20 cellular contexts compared by ENCODE assay signal in genomic region chr9:95265960-95266359, GRCh38. TPM values are rescaled to one million over a fixed set of nuclear protein-coding genes. Genes with fewer than 3 reads are reported as not detected.
DNase-seq lines count a peak whose midpoint lies in the region; ATAC-seq and TF ChIP-seq lines count a peak whose summit lies in the region.
"Had no signal": no experiment of that assay in that cellular context is flagged by ENCODE, and none has a peak within 500 bp of the region (broad histone marks: within the 10 kb centered on the region; RNA-seq: fewer than 3 reads in every experiment).

No MANE protein-coding gene starts in this region.

- H3K4me1 ChIP-seq in mesenchymal stem cell (ENCODE audit: control insufficient read depth, insufficient read depth, low read depth, low read length): peaks cover 26% of the 10 kb centered on the region
- no peaks in the 10 kb centered on the region for H3K4me1 ChIP-seq in effector memory CD4-positive, alpha-beta T cell (ENCODE audit: control insufficient read depth, insufficient read depth, low read length, poor library complexity, severe bottlenecking)

- no peak overlapping the region for H3K14ac ChIP-seq in mesenchymal stem cell (ENCODE audit: low read length in 2 of 2)

- no peaks in the 10 kb centered on the region for H3K9me3 ChIP-seq in mesenchymal stem cell (ENCODE audit: control insufficient read depth, low read length)
- H3K9me3 ChIP-seq in effector memory CD4-positive, alpha-beta T cell (ENCODE audit: control insufficient read depth, low read length): no peaks in the 10 kb centered on the region

- H3K18ac ChIP-seq in mesenchymal stem cell (ENCODE audit: low read depth in 1 of 2, low read length in 2 of 2): no peak overlapping the region

- H3K27me3 Mint-ChIP-seq in T-helper 2 cell treated with Interferon-gamma antibody and Interleukin-4, amounts not matched to agents 5 μg/mL and 100 μg/mL, for 36 hours (ENCODE audit: low read depth): no peaks in the 10 kb centered on the region
- H3K27me3 Mint-ChIP-seq: B cell; CD4-positive, alpha-beta T cell had no signal

- no peak overlapping the region for H3K27ac Mint-ChIP-seq in T-helper 2 cell treated with Interferon-gamma antibody and Interleukin-4, amounts not matched to agents 5 μg/mL and 100 μg/mL, for 36 hours
- H3K27ac Mint-ChIP-seq: B cell; CD4-positive, alpha-beta T cell had no signal

- H2BK5ac ChIP-seq in mesenchymal stem cell (ENCODE audit: low read depth, low read length, poor library complexity, severe bottlenecking): no peak overlapping the region

- H2AK5ac ChIP-seq in mesenchymal stem cell (ENCODE audit: low read length, severe bottlenecking): no peak overlapping the region

- peaks cover 34% of the 10 kb centered on the region for H3K79me1 ChIP-seq in mesenchymal stem cell (replicated peaks; ENCODE audit: low read length, poor library complexity, severe bottlenecking)

- H3K36me3 ChIP-seq in mesenchymal stem cell (ENCODE audit: control insufficient read depth in 1 of 2, insufficient read depth in 2 of 2, low read depth in 1 of 2, low read length in 2 of 2): no peaks in the 10 kb centered on the region
- H3K36me3 ChIP-seq in effector memory CD4-positive, alpha-beta T cell (ENCODE audit: control insufficient read depth, insufficient read depth, low read length): no peaks in the 10 kb centered on the region

- no peak for DNase-seq in T-helper 2 cell treated with Interferon-gamma antibody and Interleukin-4, amounts not matched to agents 5 μg/mL and 100 μg/mL, for 36 hours (ENCODE audit: low spot score)
- DNase-seq in T-helper 2 cell (no peak), Caki2 (ENCODE audit: low read depth) (peak; percentile 48), mesenchymal stem cell (no peak)
- DNase-seq in effector memory CD4-positive, alpha-beta T cell: no peak
- DNase-seq: 8988T; Calu3; CD4-positive, alpha-beta T cell; EL; GOT3; NCI-H1436 treated with DMSO at 0.1 percent for 48 hours; NCI-H2029; NCI-H69; Right ventricle myocardium superior had no signal

- H3K4me2 ChIP-seq in mesenchymal stem cell (ENCODE audit: low read length, poor library complexity, severe bottlenecking): no peak overlapping the region
- H3K4me2 ChIP-seq: KMS-11 had no signal

- no peak overlapping the region for H3K4me3 ChIP-seq in mesenchymal stem cell (ENCODE audit: insufficient read depth in 1 of 2, low read depth in 1 of 2, low read length in 2 of 2)
- no peak overlapping the region for H3K4me3 ChIP-seq in effector memory CD4-positive, alpha-beta T cell (ENCODE audit: insufficient read depth, low read depth, low read length, poor library complexity, severe bottlenecking)
- H3K4me3 ChIP-seq: SK-N-MC had no signal

- ATAC-seq in HG02642 (IDR thresholded peaks at IDR 0.05; ENCODE audit: poor library complexity, unreplicated experiment) (no peak), GM18520 (IDR thresholded peaks at IDR 0.05; ENCODE audit: unreplicated experiment) (no peak)

- 77% methylated on average over 3 of the region's 3 CpGs for WGBS in mesenchymal stem cell

- no peak overlapping the region for H3K9ac ChIP-seq in mesenchymal stem cell (ENCODE audit: low read length)
- H3K9ac ChIP-seq: KMS-11 had no signal

- H3K4ac ChIP-seq in mesenchymal stem cell (ENCODE audit: low read depth in 1 of 2, low read length in 2 of 2): no peak overlapping the region

- H2BK15ac ChIP-seq in mesenchymal stem cell (ENCODE audit: low read depth, poor library complexity, severe bottlenecking): peak overlapping the region; percentile 57

- in situ Hi-C loops in Caki2 (cut with HindIII; ENCODE audit: low pct_unique_long_range_greater_than_20kb, low sequenced_read_pairs): loop anchor here (25.0 kb wide), 1 partner anchor 221 kb away; no protein-coding TSS in a partner anchor

- H2BK12ac ChIP-seq in mesenchymal stem cell (ENCODE audit: low read length in 2 of 2): peak overlapping the region in 1 of 2 experiments; percentile 21

- H3K27me3 ChIP-seq in mesenchymal stem cell (ENCODE audit: control insufficient read depth in 1 of 2, insufficient read depth in 1 of 2, low read length in 2 of 2): no peaks in the 10 kb centered on the region
- H3K27me3 ChIP-seq in effector memory CD4-positive, alpha-beta T cell (replicated peaks; ENCODE audit: control insufficient read depth, insufficient read depth, low read length, poor library complexity, severe bottlenecking): no peaks in the 10 kb centered on the region

- no peaks in the 10 kb centered on the region for H3K9me3 Mint-ChIP-seq in T-helper 2 cell treated with Interferon-gamma antibody and Interleukin-4, amounts not matched to agents 5 μg/mL and 100 μg/mL, for 36 hours
- H3K9me3 Mint-ChIP-seq: CD4-positive, alpha-beta T cell had no signal

- no peak overlapping the region for H2AFZ ChIP-seq in mesenchymal stem cell (ENCODE audit: low read depth, low read length)

- H3K23ac ChIP-seq in mesenchymal stem cell (ENCODE audit: low read length in 2 of 2): no peak overlapping the region

- H2BK120ac ChIP-seq in mesenchymal stem cell (ENCODE audit: low read depth, low read length): no peak overlapping the region

- peaks cover 37% of the 10 kb centered on the region for H3K4me1 Mint-ChIP-seq in T-helper 2 cell treated with Interferon-gamma antibody and Interleukin-4, amounts not matched to agents 5 μg/mL and 100 μg/mL, for 36 hours (ENCODE audit: low read depth)

- peaks cover 1% of the 10 kb centered on the region for H3K36me3 Mint-ChIP-seq in T-helper 2 cell treated with Interferon-gamma antibody and Interleukin-4, amounts not matched to agents 5 μg/mL and 100 μg/mL, for 36 hours (ENCODE audit: low read depth)

- H4K8ac ChIP-seq in mesenchymal stem cell (ENCODE audit: low read length): no peak overlapping the region

- H3K27ac ChIP-seq in VCaP (peak overlapping the region; percentile 80), mesenchymal stem cell (ENCODE audit: low read length, poor library complexity, severe bottlenecking) (no peak overlapping the region)
- no peak overlapping the region for H3K27ac ChIP-seq in effector memory CD4-positive, alpha-beta T cell (ENCODE audit: insufficient read depth, low read length, poor library complexity, severe bottlenecking)
- H3K27ac ChIP-seq: KMS-11, SK-N-MC had no signal

- peak overlapping the region; percentile 74 for H3K4me3 Mint-ChIP-seq in T-helper 2 cell treated with Interferon-gamma antibody and Interleukin-4, amounts not matched to agents 5 μg/mL and 100 μg/mL, for 36 hours
- H3K4me3 Mint-ChIP-seq: CD4-positive, alpha-beta T cell had no signal

- TF ChIP-seq CTCF in VCaP (conservative IDR thresholded peaks at IDR 0.05): no peak

- no peak overlapping the region for H4K91ac ChIP-seq in mesenchymal stem cell (ENCODE audit: low read length)

RNA-seq across cellular contexts. Expression of gene FANCC, which starts 51.5 kb away (rescaled TPM):
- total RNA-seq in Caki2 (2014; rRNA removed; shearing (Covaris generic); ENCODE audit: low replicate concordance): 24.6 and 34.1 TPM in 2 replicates
- polyA plus RNA-seq in mesenchymal stem cell (2013, experiment 1 of 2): 4.8 TPM
- polyA plus RNA-seq in mesenchymal stem cell (2013, experiment 2 of 2): 4.6 TPM
